Comparison of ENCODE assay signal across 1 cellular context in the genomic region with DNA sequence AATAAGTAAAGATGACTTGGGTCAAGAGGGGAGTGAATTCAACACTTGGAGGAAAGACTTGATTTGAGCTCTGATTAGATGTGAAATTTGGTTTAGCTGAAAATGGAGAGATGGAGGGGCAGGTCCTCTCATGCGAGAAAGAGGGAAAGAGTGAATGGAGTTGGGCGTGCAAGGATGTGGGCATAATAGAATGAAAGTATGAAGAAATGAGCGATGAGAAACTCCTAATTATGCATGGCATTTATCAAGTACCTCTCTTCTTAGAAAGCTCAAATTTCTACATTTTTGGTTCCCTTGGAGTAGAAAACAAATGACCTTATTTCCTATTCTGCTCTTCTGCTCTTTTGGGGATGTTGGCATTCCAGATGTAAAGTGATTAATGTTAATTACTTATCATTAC.
TF ChIP-seq lines count a peak whose summit lies in the region.

No MANE protein-coding gene starts in this region.

TF ChIP-seq in H1, 55 proteins besides CTCF, POLR2A, EP300 and RAD21:
- TF ChIP-seq CBX5 (IDR thresholded peaks at IDR 0.05; ENCODE audit: low read depth, low read length), result no peak
- no peak for TF ChIP-seq JUND (IDR thresholded peaks at IDR 0.05; ENCODE audit: low read length)
- TF ChIP-seq YY1 (IDR thresholded peaks at IDR 0.05; ENCODE audit: low read depth, low read length), result no peak
- no peak for TF ChIP-seq CREB1 (IDR thresholded peaks at IDR 0.05)
